Comparison of ENCODE assay signal across 8 cellular contexts in the genomic region with DNA sequence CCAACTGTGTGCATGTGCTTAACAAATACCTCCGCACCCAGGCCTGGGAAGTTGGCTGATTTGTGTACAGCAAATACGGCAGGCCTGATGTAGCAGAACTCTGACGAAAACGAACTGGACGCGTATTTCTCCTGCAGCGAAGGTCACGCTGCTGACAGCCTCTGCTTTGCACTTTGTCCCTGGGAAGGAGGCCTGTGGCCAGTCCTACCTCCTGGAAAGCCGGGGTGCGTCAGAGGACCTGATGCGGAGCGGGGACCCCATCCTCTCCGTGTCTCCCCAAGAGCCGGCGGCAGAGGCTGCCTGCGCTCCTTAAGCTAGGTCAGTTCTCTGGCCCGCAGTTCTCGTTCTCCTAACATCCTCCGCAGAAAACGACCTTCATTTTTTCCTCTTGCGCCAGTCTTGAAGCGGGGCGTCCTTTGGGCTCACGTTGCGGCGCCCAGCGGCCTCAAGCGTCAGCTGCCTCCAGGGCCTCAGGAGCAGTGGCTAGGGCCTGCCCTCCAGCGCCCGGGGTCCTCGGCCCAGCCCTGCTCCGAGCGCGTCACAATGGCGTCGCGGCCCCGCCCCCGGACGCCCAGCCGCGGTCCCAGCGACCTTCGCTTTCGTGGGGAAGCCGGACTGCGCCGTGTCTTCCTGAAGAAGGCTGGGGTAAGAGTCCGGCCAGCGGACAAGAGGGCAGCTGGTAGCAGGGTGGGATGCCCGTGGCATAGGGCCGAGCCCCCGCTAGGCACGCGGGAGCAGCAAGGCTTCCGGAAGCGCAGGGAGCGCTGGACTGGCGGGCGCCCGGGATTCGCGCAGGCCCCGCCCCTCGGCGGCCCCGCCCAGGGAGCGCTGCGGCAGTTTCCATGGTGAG. TPM values are rescaled to one million over a fixed set of nuclear protein-coding genes. Genes with fewer than 3 reads are reported as not detected.
A peak's percentile ranks its signal among the peaks of the same experiment; 100 is the strongest.
DNase-seq lines count a peak whose midpoint lies in the region; ATAC-seq and TF ChIP-seq lines count a peak whose summit lies in the region.

TSS of gene ZNF487 (plus strand) at position 821 of the 850 bp plus-strand sequence. CDS start 38,703 bp downstream, outside the sequence.

- no peaks in the 10 kb centered on the region for H3K9me3 ChIP-seq in HUES48 (ENCODE audit: control insufficient read depth, insufficient read depth, low read length)

- H3K27ac ChIP-seq in HUES48 (ENCODE audit: low read depth, low read length), result peak within 1 kb of the TSS; percentile 98

- peak within 1 kb of the TSS; percentile 94 for H3K9ac ChIP-seq in HUES48 (ENCODE audit: low read depth, low read length)

- no peak for TF ChIP-seq CTCF in fibroblast of mammary gland (conservative IDR thresholded peaks at IDR 0.05; ENCODE audit: control insufficient read depth, insufficient read depth, low read depth, low read length)
- peak; percentile 7 for TF ChIP-seq CTCF in natural killer cell (IDR thresholded peaks at IDR 0.05)

- H3K4me3 Mint-ChIP-seq in activated T-helper 2 cell treated with anti-CD3 and anti-CD28 coated beads, Interferon-gamma antibody, Interleukin-2, Interleukin-4, amounts not matched to agents 10 μg/mL and 5 μg/mL and 100 μg/mL, durations not matched to agents 14 hours and 24 hours and 36 hours (ENCODE audit: low read depth), result peak within 1 kb of the TSS; percentile 87
- peak within 1 kb of the TSS; percentile 98 for H3K4me3 Mint-ChIP-seq in natural killer cell

- DNase-seq in DMS53 (lab: John Stamatoyannopoulos, UW), result peak; percentile 94
- peak; percentile 92 for DNase-seq in RKO (ENCODE audit: low spot score)
- DNase-seq in activated T-helper 2 cell treated with anti-CD3 and anti-CD28 coated beads, Interferon-gamma antibody, Interleukin-2, Interleukin-4, amounts not matched to agents 10 μg/mL and 5 μg/mL and 100 μg/mL, durations not matched to agents 14 hours and 24 hours and 36 hours (ENCODE audit: low spot score), result peak; percentile 88
- peak; percentile 83 for DNase-seq in fibroblast of mammary gland (ENCODE audit: low read depth)
- DNase-seq in natural killer cell, result peak; percentile 88
- DNase-seq in stimulated activated naive CD4-positive, alpha-beta T cell (lab: John Stamatoyannopoulos, UW), result peak; percentile 81 to 92 (median 88)

- no peaks in the 10 kb centered on the region for H3K4me1 ChIP-seq in HUES48 (ENCODE audit: control insufficient read depth, insufficient read depth, low read length)

- H3K9me3 Mint-ChIP-seq in activated T-helper 2 cell treated with anti-CD3 and anti-CD28 coated beads, Interferon-gamma antibody, Interleukin-2, Interleukin-4, amounts not matched to agents 10 μg/mL and 5 μg/mL and 100 μg/mL, durations not matched to agents 14 hours and 24 hours and 36 hours, result no peaks in the 10 kb centered on the region
- no peaks in the 10 kb centered on the region for H3K9me3 Mint-ChIP-seq in natural killer cell

- H3K4me3 ChIP-seq in HUES48 (ENCODE audit: low read depth, low read length) (peak within 1 kb of the TSS; percentile 95), fibroblast of mammary gland (ENCODE audit: control insufficient read depth, low read depth, low read length) (peak within 1 kb of the TSS; percentile 69)

- H3K36me3 ChIP-seq in HUES48 (ENCODE audit: control insufficient read depth, insufficient read depth, low read length), result no peaks in the 10 kb centered on the region

- no peaks in the 10 kb centered on the region for H3K27me3 Mint-ChIP-seq in activated T-helper 2 cell treated with anti-CD3 and anti-CD28 coated beads, Interferon-gamma antibody, Interleukin-2, Interleukin-4, amounts not matched to agents 10 μg/mL and 5 μg/mL and 100 μg/mL, durations not matched to agents 14 hours and 24 hours and 36 hours (ENCODE audit: low read depth)
- no peaks in the 10 kb centered on the region for H3K27me3 Mint-ChIP-seq in natural killer cell (ENCODE audit: low read depth in 2 of 2)

- H3K27me3 ChIP-seq in HUES48 (ENCODE audit: control insufficient read depth, insufficient read depth, low read length), result no peaks in the 10 kb centered on the region

- ATAC-seq in GM21447 (IDR thresholded peaks at IDR 0.05; ENCODE audit: unreplicated experiment), result peak; percentile 95
- ATAC-seq in natural killer cell, result peak; percentile 90 to 98 (median 93)

- H3K4me1 Mint-ChIP-seq in activated T-helper 2 cell treated with anti-CD3 and anti-CD28 coated beads, Interferon-gamma antibody, Interleukin-2, Interleukin-4, amounts not matched to agents 10 μg/mL and 5 μg/mL and 100 μg/mL, durations not matched to agents 14 hours and 24 hours and 36 hours (ENCODE audit: low read depth), result peaks cover 5% of the 10 kb centered on the region
- H3K4me1 Mint-ChIP-seq in natural killer cell, result peaks cover 14 to 24% of the 10 kb centered on the region in 2 donors

- peak within 1 kb of the TSS; percentile 94 for H3K27ac Mint-ChIP-seq in activated T-helper 2 cell treated with anti-CD3 and anti-CD28 coated beads, Interferon-gamma antibody, Interleukin-2, Interleukin-4, amounts not matched to agents 10 μg/mL and 5 μg/mL and 100 μg/mL, durations not matched to agents 14 hours and 24 hours and 36 hours
- peak within 1 kb of the TSS; percentile 98 to 99 for H3K27ac Mint-ChIP-seq in natural killer cell

- H3K36me3 Mint-ChIP-seq in activated T-helper 2 cell treated with anti-CD3 and anti-CD28 coated beads, Interferon-gamma antibody, Interleukin-2, Interleukin-4, amounts not matched to agents 10 μg/mL and 5 μg/mL and 100 μg/mL, durations not matched to agents 14 hours and 24 hours and 36 hours (ENCODE audit: low read depth), result peaks cover 3% of the 10 kb centered on the region
- no peaks in the 10 kb centered on the region for H3K36me3 Mint-ChIP-seq in natural killer cell

- intact Hi-C loops in activated T-helper 2 cell treated with anti-CD3 and anti-CD28 coated beads, Interferon-gamma antibody, Interleukin-2, Interleukin-4, amounts not matched to agents 10 μg/mL and 5 μg/mL and 100 μg/mL, durations not matched to agents 14 hours and 24 hours and 36 hours (cut with micrococcal nuclease), result loop anchor here (1.0 to 2.0 kb wide), 3 partner anchors 16 to 40 kb away; partner anchors contain the start of gene HNRNPF
- intact Hi-C loops in natural killer cell (cut with micrococcal nuclease), result loop anchor here (2.0 kb wide), 2 partner anchors 16 to 28 kb away; partner anchors contain the start of gene HNRNPF

RNA-seq across cellular contexts. Expression of gene ZNF487, which starts in this region (rescaled TPM):
- 2.0 and 2.2 TPM in 2 replicates for total RNA-seq in activated T-helper 2 cell treated with anti-CD3 and anti-CD28 coated beads, Interferon-gamma antibody, Interleukin-2, Interleukin-4, amounts not matched to agents 10 μg/mL and 5 μg/mL and 100 μg/mL, durations not matched to agents 14 hours and 24 hours and 36 hours
- total RNA-seq in natural killer cell, result 10 to 100 TPM; 19.1 to 30.8 (median 22.8) TPM

Comparison
In these comparisons a context has a peak if more than half of its experiments do, and no peak if none do; other contexts are left out.
1. Peak in every context shown above with its lines: DNase-seq, ATAC-seq, H3K4me3 ChIP-seq and H3K27ac ChIP-seq.